ENCODE assay signal across 19 cellular contexts in the genomic region with DNA sequence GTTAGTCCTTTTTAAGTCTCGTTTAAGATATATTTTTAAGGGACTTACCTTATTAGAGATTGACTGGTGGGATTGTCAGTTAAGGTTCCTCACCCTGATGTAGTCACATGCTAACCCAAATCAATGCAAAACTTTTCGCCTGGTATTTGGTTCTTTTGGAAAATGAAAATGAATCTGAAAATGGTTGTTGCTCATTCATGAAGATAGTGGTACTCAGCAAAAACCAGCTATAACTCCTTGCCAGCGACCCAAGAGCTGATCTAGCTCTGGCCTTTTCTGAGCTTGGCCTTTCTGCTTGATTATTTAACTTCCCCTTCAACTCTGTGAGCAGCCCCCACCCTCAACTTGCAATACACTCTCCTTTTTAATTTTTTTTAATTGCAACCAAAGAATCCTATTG.
"Had no signal": no experiment of that assay in that cellular context is flagged by ENCODE, and none has a peak within 500 bp of the region (broad histone marks: within the 10 kb centered on the region; RNA-seq: fewer than 3 reads in every experiment).

No MANE protein-coding gene starts in this region.

- H3K36me3 ChIP-seq: ascending aorta, tibial nerve had no signal

- DNase-seq: activated CD8-positive, alpha-beta memory T cell treated with anti-CD3 and anti-CD28 coated beads for 24 hours; activated CD8-positive, alpha-beta memory T cell treated with anti-CD3 and anti-CD28 coated beads, Interleukin-2, amount 50 U/mL, for 48 hours; activated gamma-delta T cell; activated T-cell treated with anti-CD3 and anti-CD28 coated beads, Interleukin-2, amount 50 U/mL, for 72 hours; foreskin melanocyte; occipital lobe; posterior cingulate gyrus; stimulated activated CD4-positive, alpha-beta T cell treated with anti-CD3 and anti-CD28 coated beads, Interleukin-12 subunit alpha, Interleukin-12 subunit beta, amount 100 ng/mL, for 4 hours; stimulated activated CD4-positive, alpha-beta T cell treated with anti-CD3 and anti-CD28 coated beads, Interleukin-1b, Interleukin-23, amount 100 ng/mL, for 48 hours; stimulated activated naive CD8-positive, alpha-beta T cell treated with anti-CD3 and anti-CD28 coated beads, Interleukin-15, Interleukin-2, amounts not matched to agents 100 U/mL and 50 U/mL, for 24 hours; substantia nigra had no signal

- H3K27ac Mint-ChIP-seq: activated naive CD4-positive, alpha-beta T cell treated with anti-CD3 and anti-CD28 coated beads, Interleukin-2, amount 50 U/mL, for 24 hours; activated T-cell treated with anti-CD3 and anti-CD28 coated beads, Interleukin-2, amount 50 U/mL, for 72 hours; mesothelial cell of epicardium had no signal

- H3K27me3 ChIP-seq: ascending aorta, tibial nerve had no signal

- H3K9me3 ChIP-seq: ascending aorta, tibial nerve had no signal

- ATAC-seq: activated CD4-positive, CD25-positive, alpha-beta regulatory T cell treated with anti-CD3 and anti-CD28 coated beads, Interleukin-2, amount 50 U/mL, for 24 hours; activated T-cell treated with anti-CD3 and anti-CD28 coated beads, Interleukin-2, amount 50 U/mL, for 72 hours; stimulated activated naive CD8-positive, alpha-beta T cell treated with anti-CD3 and anti-CD28 coated beads, Interleukin-15, Interleukin-2, amounts not matched to agents 100 U/mL and 50 U/mL, for 24 hours had no signal

- H3K4me3 ChIP-seq: ascending aorta, coronary artery, lung, tibial nerve had no signal

- H3K4me1 Mint-ChIP-seq: activated naive CD4-positive, alpha-beta T cell treated with anti-CD3 and anti-CD28 coated beads, Interleukin-2, amount 50 U/mL, for 24 hours had no signal

- H3K9me3 Mint-ChIP-seq: activated naive CD4-positive, alpha-beta T cell treated with anti-CD3 and anti-CD28 coated beads, Interleukin-2, amount 50 U/mL, for 24 hours; activated T-cell treated with anti-CD3 and anti-CD28 coated beads, Interleukin-2, amount 50 U/mL, for 72 hours; mesothelial cell of epicardium; nephron had no signal

- H3K36me3 Mint-ChIP-seq: activated naive CD4-positive, alpha-beta T cell treated with anti-CD3 and anti-CD28 coated beads, Interleukin-2, amount 50 U/mL, for 24 hours had no signal

- H3K27me3 Mint-ChIP-seq: activated naive CD4-positive, alpha-beta T cell treated with anti-CD3 and anti-CD28 coated beads, Interleukin-2, amount 50 U/mL, for 24 hours had no signal

- H3K27ac ChIP-seq: ascending aorta, coronary artery had no signal

- H3K4me1 ChIP-seq: ascending aorta had no signal

- H3K4me3 Mint-ChIP-seq: activated naive CD4-positive, alpha-beta T cell treated with anti-CD3 and anti-CD28 coated beads, Interleukin-2, amount 50 U/mL, for 24 hours; activated T-cell treated with anti-CD3 and anti-CD28 coated beads, Interleukin-2, amount 50 U/mL, for 72 hours; mesothelial cell of epicardium; nephron had no signal
